ENCODE assay signal across 12 cellular contexts in the genomic region with DNA sequence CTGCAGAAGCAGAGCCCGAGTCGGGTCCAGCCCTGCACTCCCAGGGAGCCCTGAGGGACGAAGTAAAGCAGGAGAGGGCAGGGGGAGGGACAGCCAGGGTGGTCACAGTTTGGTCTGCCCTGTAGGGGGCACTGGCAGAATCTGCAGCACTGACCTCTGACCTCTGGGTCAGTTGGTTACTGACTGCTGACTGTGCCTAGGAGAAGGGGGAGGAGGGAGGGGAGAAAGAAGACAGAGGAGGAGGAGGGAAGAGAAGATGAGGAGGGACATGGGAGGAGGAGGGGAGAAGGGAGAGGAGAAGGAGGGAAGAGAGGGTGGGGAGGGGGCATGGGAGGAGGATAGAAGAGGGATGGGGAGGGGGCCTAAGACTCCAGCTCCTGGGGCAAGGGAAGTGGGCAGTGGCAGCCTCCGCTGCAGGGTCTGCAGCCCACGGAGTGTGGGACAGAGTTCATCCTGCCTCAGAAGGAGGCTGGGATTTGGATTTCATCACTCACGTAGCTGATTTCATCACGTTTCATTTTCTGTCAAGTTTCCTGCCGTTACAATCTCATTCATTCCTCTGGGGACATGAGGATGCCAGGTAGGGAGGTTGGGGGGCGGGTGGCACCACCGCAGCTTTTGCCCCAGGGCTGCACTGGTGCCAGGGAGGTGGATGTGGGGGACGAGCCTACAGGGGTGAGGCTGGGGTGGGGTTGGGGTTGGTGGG. TPM values are rescaled to one million over a fixed set of nuclear protein-coding genes. Genes with fewer than 3 reads are reported as not detected.
DNase-seq lines count a peak whose midpoint lies in the region; TF ChIP-seq lines count a peak whose summit lies in the region.
"Had no signal": no experiment of that assay in that cellular context is flagged by ENCODE, and none has a peak within 500 bp of the region (broad histone marks: within the 10 kb centered on the region; RNA-seq: fewer than 3 reads in every experiment).

No MANE protein-coding gene starts in this region.

- no peak overlapping the region for H3K9ac ChIP-seq in mesenchymal stem cell (ENCODE audit: low read length)

- WGBS in mesenchymal stem cell, result 71% methylated on average over 11 of the region's 11 CpGs

- H3K9me3 ChIP-seq in mesenchymal stem cell (ENCODE audit: control insufficient read depth, low read length), result no peaks in the 10 kb centered on the region
- H3K9me3 ChIP-seq: thoracic aorta had no signal

- H3K27ac ChIP-seq in angular gyrus (ENCODE audit: low read depth, low read length) (peak overlapping the region; percentile 90), mesenchymal stem cell (ENCODE audit: low read length, poor library complexity, severe bottlenecking) (no peak overlapping the region)
- H3K27ac ChIP-seq: thoracic aorta had no signal

- peak overlapping the region; percentile 21 for H2BK120ac ChIP-seq in mesenchymal stem cell (ENCODE audit: low read depth, low read length)

- no peak overlapping the region for H3K4me2 ChIP-seq in mesenchymal stem cell (ENCODE audit: low read length, poor library complexity, severe bottlenecking)

- peak; percentile 4 for TF ChIP-seq CTCF in GM10266 (IDR thresholded peaks at IDR 0.05; ENCODE audit: control insufficient read depth, insufficient read depth, low read depth, missing control alignments)

- H3K27me3 ChIP-seq in mesenchymal stem cell (ENCODE audit: control insufficient read depth in 1 of 2, insufficient read depth in 1 of 2, low read length in 2 of 2), result peaks cover 0 to 4% of the 10 kb centered on the region in 2 experiments

- peak overlapping the region in 1 of 2 experiments; percentile 37 for H3K18ac ChIP-seq in mesenchymal stem cell (ENCODE audit: low read depth in 1 of 2, low read length in 2 of 2)

- no peak overlapping the region for H2AK5ac ChIP-seq in mesenchymal stem cell (ENCODE audit: low read length, severe bottlenecking)

- H2BK12ac ChIP-seq in mesenchymal stem cell (ENCODE audit: low read length in 2 of 2), result peak overlapping the region; percentile 11 to 14

- H3K4ac ChIP-seq in mesenchymal stem cell (ENCODE audit: low read depth in 1 of 2, low read length in 2 of 2), result no peak overlapping the region

- no peak overlapping the region for H3K4me3 ChIP-seq in mesenchymal stem cell (ENCODE audit: insufficient read depth in 1 of 2, low read depth in 1 of 2, low read length in 2 of 2)
- H3K4me3 ChIP-seq: thoracic aorta had no signal

- H2BK15ac ChIP-seq in mesenchymal stem cell (ENCODE audit: low read depth, poor library complexity, severe bottlenecking), result peak overlapping the region; percentile 80

- DNase-seq in GM10266 (ENCODE audit: extremely low spot score) (no peak), MV-4-11 (lab: John Stamatoyannopoulos, UW) (peak; percentile 71), mesenchymal stem cell (peak; percentile 56), germinal center (ENCODE audit: low spot score) (no peak), middle frontal gyrus (ENCODE audit: extremely low spot score, low spot score) (no peak)
- DNase-seq in central memory CD4-positive, alpha-beta T cell, result no peak
- DNase-seq: activated CD8-positive, alpha-beta memory T cell treated with anti-CD3 and anti-CD28 coated beads, Interleukin-2, amount 50 U/mL, for 48 hours; cortex of kidney; Karpas-422; natural killer cell had no signal

- H3K14ac ChIP-seq in mesenchymal stem cell (ENCODE audit: low read length in 2 of 2), result no peak overlapping the region

- H3K79me1 ChIP-seq in mesenchymal stem cell (replicated peaks; ENCODE audit: low read length, poor library complexity, severe bottlenecking), result no peaks in the 10 kb centered on the region

- peaks cover 50% of the 10 kb centered on the region for H3K4me1 ChIP-seq in mesenchymal stem cell (ENCODE audit: control insufficient read depth, insufficient read depth, low read depth, low read length)

- peak overlapping the region; percentile 27 for H4K8ac ChIP-seq in mesenchymal stem cell (ENCODE audit: low read length)

- no peak overlapping the region for H3K23ac ChIP-seq in mesenchymal stem cell (ENCODE audit: low read length in 2 of 2)

- no peak overlapping the region for H2BK5ac ChIP-seq in mesenchymal stem cell (ENCODE audit: low read depth, low read length, poor library complexity, severe bottlenecking)

- H4K91ac ChIP-seq in mesenchymal stem cell (ENCODE audit: low read length), result peak overlapping the region; percentile 43

- H2AFZ ChIP-seq in mesenchymal stem cell (ENCODE audit: low read depth, low read length), result no peak overlapping the region

- H3K36me3 ChIP-seq in mesenchymal stem cell (ENCODE audit: control insufficient read depth in 1 of 2, insufficient read depth in 2 of 2, low read depth in 1 of 2, low read length in 2 of 2), result no peaks in the 10 kb centered on the region
- H3K36me3 ChIP-seq: thoracic aorta had no signal

RNA-seq across cellular contexts. Expression of a gene that starts 55.2 kb away (rescaled TPM):
- 0.11 TPM for polyA plus RNA-seq in mesenchymal stem cell (2013, experiment 1 of 2)
- 0.10 TPM for polyA plus RNA-seq in mesenchymal stem cell (2013, experiment 2 of 2)

Comparison
In these comparisons a context has a peak if more than half of its experiments do, and no peak if none do; other contexts are left out.
1. DNase-seq: peak in MV-4-11 (single experiment) and mesenchymal stem cell (single experiment); none in GM10266 (single experiment), germinal center (single experiment), middle frontal gyrus (single experiment) and central memory CD4-positive, alpha-beta T cell (single experiment).